ENCODE assay signal across 1 cellular context in genomic region chr16:19067349-19068236, GRCh38.
TF ChIP-seq lines count a peak whose summit lies in the region.

Gene COQ7, plus strand, starts transcription at chr16:19067614. Its CDS starts 51 bp downstream, at chr16:19067665.

TF ChIP-seq in HepG2, 621 proteins besides CTCF, POLR2A, EP300 and RAD21 (continued from another document and continues in another):
- TF ChIP-seq RBM39 (IDR thresholded peaks at IDR 0.05; ENCODE audit: low read depth, low read length, poor library complexity, severe bottlenecking): peak; percentile 96
- TF ChIP-seq DR1 (CRISPR knock-in tag; IDR thresholded peaks at IDR 0.05): no peak
- TF ChIP-seq DPF2 (CRISPR knock-in tag; IDR thresholded peaks at IDR 0.05; ENCODE audit: borderline replicate concordance, low read depth): no peak
- peak; percentile 90; the same call in 2 of the 3 replicates for TF ChIP-seq MXI1 (IDR thresholded peaks at IDR 0.05; ENCODE audit: borderline replicate concordance, low read depth, low read length)
- TF ChIP-seq MXD3 (CRISPR knock-in tag; IDR thresholded peaks at IDR 0.05): no peak; the same call in 1 of the 2 replicates
- TF ChIP-seq NFYB (CRISPR knock-in tag; IDR thresholded peaks at IDR 0.05): peak; percentile 99
- TF ChIP-seq, protein P1, sequence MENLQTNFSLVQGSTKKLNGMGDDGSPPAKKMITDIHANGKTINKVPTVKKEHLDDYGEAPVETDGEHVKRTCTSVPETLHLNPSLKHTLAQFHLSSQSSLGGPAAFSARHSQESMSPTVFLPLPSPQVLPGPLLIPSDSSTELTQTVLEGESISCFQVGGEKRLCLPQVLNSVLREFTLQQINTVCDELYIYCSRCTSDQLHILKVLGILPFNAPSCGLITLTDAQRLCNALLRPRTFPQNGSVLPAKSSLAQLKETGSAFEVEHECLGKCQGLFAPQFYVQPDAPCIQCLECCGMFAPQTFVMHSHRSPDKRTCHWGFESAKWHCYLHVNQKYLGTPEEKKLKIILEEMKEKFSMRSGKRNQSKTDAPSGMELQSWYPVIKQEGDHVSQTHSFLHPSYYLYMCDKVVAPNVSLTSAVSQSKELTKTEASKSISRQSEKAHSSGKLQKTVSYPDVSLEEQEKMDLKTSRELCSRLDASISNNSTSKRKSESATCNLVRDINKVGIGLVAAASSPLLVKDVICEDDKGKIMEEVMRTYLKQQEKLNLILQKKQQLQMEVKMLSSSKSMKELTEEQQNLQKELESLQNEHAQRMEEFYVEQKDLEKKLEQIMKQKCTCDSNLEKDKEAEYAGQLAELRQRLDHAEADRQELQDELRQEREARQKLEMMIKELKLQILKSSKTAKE (CRISPR knock-in tag; IDR thresholded peaks at IDR 0.05; ENCODE audit: borderline replicate concordance): no peak
- TF ChIP-seq NR2F1 (CRISPR knock-in tag; IDR thresholded peaks at IDR 0.05): peak; percentile 75 to 99; a peak in 3 of 4 replicates
- peak; percentile 15 for TF ChIP-seq TEAD3 (CRISPR knock-in tag; optimal IDR thresholded peaks at IDR 0.05; ENCODE audit: borderline replicate concordance)
- peak; percentile 61; the same call in 1 of the 2 replicates for TF ChIP-seq ZNF234 (CRISPR knock-in tag; conservative IDR thresholded peaks at IDR 0.05)
- peak; percentile 86; the same call in 1 of the 2 replicates for TF ChIP-seq NR1H2 (CRISPR knock-in tag; IDR thresholded peaks at IDR 0.05; ENCODE audit: borderline replicate concordance, low read depth)
- TF ChIP-seq HDAC1 (CRISPR knock-in tag; IDR thresholded peaks at IDR 0.05): peak; percentile 91
- TF ChIP-seq ZNF776 (CRISPR knock-in tag; IDR thresholded peaks at IDR 0.05): peak; percentile 41; the same call in 1 of the 2 replicates
- TF ChIP-seq ARID5B (CRISPR knock-in tag; IDR thresholded peaks at IDR 0.05): peak; percentile 48
- TF ChIP-seq ZNF558 (CRISPR knock-in tag; IDR thresholded peaks at IDR 0.05; ENCODE audit: borderline replicate concordance): no peak
- peak; percentile 68; the same call in 1 of the 2 replicates for TF ChIP-seq ZNF703 (CRISPR knock-in tag; IDR thresholded peaks at IDR 0.05; ENCODE audit: borderline replicate concordance)
- TF ChIP-seq MAF1 (CRISPR knock-in tag; IDR thresholded peaks at IDR 0.05; ENCODE audit: borderline replicate concordance): 0 out of 2 replicates have a peak, but pooled peaks have one; percentile 44
- peak; percentile 83 for TF ChIP-seq ATF7-NPFF (CRISPR knock-in tag; IDR thresholded peaks at IDR 0.05; ENCODE audit: low read depth)
- TF ChIP-seq, protein P2, sequence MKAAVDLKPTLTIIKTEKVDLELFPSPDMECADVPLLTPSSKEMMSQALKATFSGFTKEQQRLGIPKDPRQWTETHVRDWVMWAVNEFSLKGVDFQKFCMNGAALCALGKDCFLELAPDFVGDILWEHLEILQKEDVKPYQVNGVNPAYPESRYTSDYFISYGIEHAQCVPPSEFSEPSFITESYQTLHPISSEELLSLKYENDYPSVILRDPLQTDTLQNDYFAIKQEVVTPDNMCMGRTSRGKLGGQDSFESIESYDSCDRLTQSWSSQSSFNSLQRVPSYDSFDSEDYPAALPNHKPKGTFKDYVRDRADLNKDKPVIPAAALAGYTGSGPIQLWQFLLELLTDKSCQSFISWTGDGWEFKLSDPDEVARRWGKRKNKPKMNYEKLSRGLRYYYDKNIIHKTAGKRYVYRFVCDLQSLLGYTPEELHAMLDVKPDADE (CRISPR knock-in tag; IDR thresholded peaks at IDR 0.05): 0 out of 2 replicates have a peak, but pooled peaks have one; percentile 80
- peak; percentile 91 for TF ChIP-seq ZNF891 (CRISPR knock-in tag; IDR thresholded peaks at IDR 0.05)
- TF ChIP-seq JUND (CRISPR knock-in tag; IDR thresholded peaks at IDR 0.05): peak; percentile 82; the same call in 1 of the 2 replicates
- peak; percentile 79 for TF ChIP-seq CBX1 (IDR thresholded peaks at IDR 0.05; ENCODE audit: low read depth)
- TF ChIP-seq KAT7 (CRISPR knock-in tag; IDR thresholded peaks at IDR 0.05; ENCODE audit: borderline replicate concordance): peak; percentile 88; the same call in 1 of the 2 replicates
- TF ChIP-seq, protein P3, sequence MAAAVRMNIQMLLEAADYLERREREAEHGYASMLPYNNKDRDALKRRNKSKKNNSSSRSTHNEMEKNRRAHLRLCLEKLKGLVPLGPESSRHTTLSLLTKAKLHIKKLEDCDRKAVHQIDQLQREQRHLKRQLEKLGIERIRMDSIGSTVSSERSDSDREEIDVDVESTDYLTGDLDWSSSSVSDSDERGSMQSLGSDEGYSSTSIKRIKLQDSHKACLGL (CRISPR knock-in tag; IDR thresholded peaks at IDR 0.05): peak; percentile 65; the same call in 1 of the 2 replicates
- TF ChIP-seq TARDBP (CRISPR knock-in tag; IDR thresholded peaks at IDR 0.05): peak; percentile 98
- 0 out of 2 replicates have a peak, but pooled peaks have one; percentile 70 for TF ChIP-seq FIP1L1 (IDR thresholded peaks at IDR 0.05; ENCODE audit: borderline replicate concordance, insufficient read depth, low read depth, low read length)
- TF ChIP-seq RXRA (CRISPR knock-in tag; IDR thresholded peaks at IDR 0.05): peak; percentile 92
- TF ChIP-seq, protein P4, sequence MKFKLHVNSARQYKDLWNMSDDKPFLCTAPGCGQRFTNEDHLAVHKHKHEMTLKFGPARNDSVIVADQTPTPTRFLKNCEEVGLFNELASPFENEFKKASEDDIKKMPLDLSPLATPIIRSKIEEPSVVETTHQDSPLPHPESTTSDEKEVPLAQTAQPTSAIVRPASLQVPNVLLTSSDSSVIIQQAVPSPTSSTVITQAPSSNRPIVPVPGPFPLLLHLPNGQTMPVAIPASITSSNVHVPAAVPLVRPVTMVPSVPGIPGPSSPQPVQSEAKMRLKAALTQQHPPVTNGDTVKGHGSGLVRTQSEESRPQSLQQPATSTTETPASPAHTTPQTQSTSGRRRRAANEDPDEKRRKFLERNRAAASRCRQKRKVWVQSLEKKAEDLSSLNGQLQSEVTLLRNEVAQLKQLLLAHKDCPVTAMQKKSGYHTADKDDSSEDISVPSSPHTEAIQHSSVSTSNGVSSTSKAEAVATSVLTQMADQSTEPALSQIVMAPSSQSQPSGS (CRISPR knock-in tag; IDR thresholded peaks at IDR 0.05): peak; percentile 86
- TF ChIP-seq ZNF235 (CRISPR knock-in tag; IDR thresholded peaks at IDR 0.05; ENCODE audit: borderline replicate concordance): no peak
- TF ChIP-seq BCL6 (CRISPR knock-in tag; IDR thresholded peaks at IDR 0.05): no peak; the same call in 1 of the 2 replicates
- TF ChIP-seq ZNF629 (CRISPR knock-in tag; conservative IDR thresholded peaks at IDR 0.05): peak; percentile 34; the same call in 1 of the 2 replicates
- peak; percentile 71; the same call in 1 of the 2 replicates for TF ChIP-seq CHD4 (IDR thresholded peaks at IDR 0.05; ENCODE audit: borderline replicate concordance, low read length)
- TF ChIP-seq ZIK1 (CRISPR knock-in tag; IDR thresholded peaks at IDR 0.05; ENCODE audit: borderline replicate concordance, low read depth): peak; percentile 56
- peak; percentile 70; the same call in 1 of the 2 replicates for TF ChIP-seq ESRRA (CRISPR knock-in tag; IDR thresholded peaks at IDR 0.05; ENCODE audit: low read depth)
- peak; percentile 58 for TF ChIP-seq PAXIP1 (CRISPR knock-in tag; conservative IDR thresholded peaks at IDR 0.05)
- TF ChIP-seq ZBTB42 (CRISPR knock-in tag; IDR thresholded peaks at IDR 0.05): no peak
- no peak for TF ChIP-seq TEAD2 (CRISPR knock-in tag; IDR thresholded peaks at IDR 0.05)
- TF ChIP-seq, protein P5, sequence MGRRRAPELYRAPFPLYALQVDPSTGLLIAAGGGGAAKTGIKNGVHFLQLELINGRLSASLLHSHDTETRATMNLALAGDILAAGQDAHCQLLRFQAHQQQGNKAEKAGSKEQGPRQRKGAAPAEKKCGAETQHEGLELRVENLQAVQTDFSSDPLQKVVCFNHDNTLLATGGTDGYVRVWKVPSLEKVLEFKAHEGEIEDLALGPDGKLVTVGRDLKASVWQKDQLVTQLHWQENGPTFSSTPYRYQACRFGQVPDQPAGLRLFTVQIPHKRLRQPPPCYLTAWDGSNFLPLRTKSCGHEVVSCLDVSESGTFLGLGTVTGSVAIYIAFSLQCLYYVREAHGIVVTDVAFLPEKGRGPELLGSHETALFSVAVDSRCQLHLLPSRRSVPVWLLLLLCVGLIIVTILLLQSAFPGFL (CRISPR knock-in tag; IDR thresholded peaks at IDR 0.05): no peak; the same call in 1 of the 2 replicates
- TF ChIP-seq, protein P6, sequence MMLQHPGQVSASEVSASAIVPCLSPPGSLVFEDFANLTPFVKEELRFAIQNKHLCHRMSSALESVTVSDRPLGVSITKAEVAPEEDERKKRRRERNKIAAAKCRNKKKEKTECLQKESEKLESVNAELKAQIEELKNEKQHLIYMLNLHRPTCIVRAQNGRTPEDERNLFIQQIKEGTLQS (CRISPR knock-in tag; IDR thresholded peaks at IDR 0.05): peak; percentile 93
- TF ChIP-seq MAZ (IDR thresholded peaks at IDR 0.05; ENCODE audit: borderline replicate concordance, low read depth, low read length): peak; percentile 79
- TF ChIP-seq MAZ (CRISPR knock-in tag; IDR thresholded peaks at IDR 0.05; ENCODE audit: low read depth): peak; percentile 93
- peak; percentile 9; the same call in 1 of the 2 replicates for TF ChIP-seq ZNF136 (CRISPR knock-in tag; IDR thresholded peaks at IDR 0.05; ENCODE audit: low read depth)
- peak; percentile 83; the same call in 1 of the 2 replicates for TF ChIP-seq ZNF724P (CRISPR knock-in tag; IDR thresholded peaks at IDR 0.05; ENCODE audit: borderline replicate concordance)
- TF ChIP-seq RNF2 (conservative IDR thresholded peaks at IDR 0.05; ENCODE audit: low read depth): peak; percentile 71
- no peak for TF ChIP-seq ZNF562 (CRISPR knock-in tag; IDR thresholded peaks at IDR 0.05; ENCODE audit: borderline replicate concordance)
- TF ChIP-seq ZNF83 (CRISPR knock-in tag; IDR thresholded peaks at IDR 0.05; ENCODE audit: borderline replicate concordance): peak; percentile 90; the same call in 1 of the 2 replicates
- TF ChIP-seq CREB3 (CRISPR knock-in tag; IDR thresholded peaks at IDR 0.05): peak; percentile 79; the same call in 1 of the 2 replicates
- TF ChIP-seq, protein P7, sequence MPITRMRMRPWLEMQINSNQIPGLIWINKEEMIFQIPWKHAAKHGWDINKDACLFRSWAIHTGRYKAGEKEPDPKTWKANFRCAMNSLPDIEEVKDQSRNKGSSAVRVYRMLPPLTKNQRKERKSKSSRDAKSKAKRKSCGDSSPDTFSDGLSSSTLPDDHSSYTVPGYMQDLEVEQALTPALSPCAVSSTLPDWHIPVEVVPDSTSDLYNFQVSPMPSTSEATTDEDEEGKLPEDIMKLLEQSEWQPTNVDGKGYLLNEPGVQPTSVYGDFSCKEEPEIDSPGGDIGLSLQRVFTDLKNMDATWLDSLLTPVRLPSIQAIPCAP (CRISPR knock-in tag; IDR thresholded peaks at IDR 0.05; ENCODE audit: low read depth): no peak
- TF ChIP-seq RBFOX2 (IDR thresholded peaks at IDR 0.05; ENCODE audit: low read depth, low read length): peak; percentile 100
- TF ChIP-seq ZNF44 (CRISPR knock-in tag; IDR thresholded peaks at IDR 0.05): peak; percentile 94
